ENCODE assay signal across 8 cellular contexts in the genomic region with DNA sequence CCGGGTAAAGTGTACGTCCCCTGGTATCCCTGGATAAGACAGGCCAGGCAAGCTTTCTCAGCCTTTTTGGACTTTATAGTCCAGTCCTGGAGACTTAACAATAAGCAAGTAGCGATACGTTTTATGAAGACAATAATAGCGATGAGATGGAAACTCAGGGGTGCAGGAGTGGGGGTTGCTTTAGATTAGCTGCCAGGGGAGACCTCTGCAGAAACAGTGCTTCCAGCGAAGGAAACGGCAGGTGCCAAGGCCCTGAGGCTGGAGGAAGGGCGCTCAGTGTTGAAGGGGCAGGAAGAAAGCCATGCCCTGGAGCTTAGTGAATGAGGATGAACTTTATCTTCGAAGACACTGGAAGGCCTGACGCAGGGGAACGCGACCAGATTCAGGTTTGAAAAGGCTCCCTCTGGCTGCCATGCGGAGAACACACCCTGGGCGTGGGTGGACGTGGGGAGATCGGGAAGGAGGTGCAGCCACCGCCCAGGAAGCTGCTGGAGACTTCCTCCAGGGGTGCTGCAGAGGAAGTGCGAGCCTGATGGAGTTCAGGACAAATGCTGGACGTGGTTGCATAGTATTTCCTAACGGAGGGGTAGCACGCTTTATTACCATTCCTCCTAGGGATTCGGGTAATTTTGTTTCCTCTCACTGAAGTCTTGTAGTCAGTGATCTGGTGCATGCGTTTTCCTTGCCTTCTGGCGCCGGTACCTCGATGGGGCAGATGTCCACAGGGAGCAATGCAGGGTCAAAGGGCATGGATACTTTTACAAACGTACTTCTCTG. TPM values are rescaled to one million over a fixed set of nuclear protein-coding genes. Genes with fewer than 3 reads are reported as not detected.
DNase-seq lines count a peak whose midpoint lies in the region; ATAC-seq and TF ChIP-seq lines count a peak whose summit lies in the region.

No MANE protein-coding gene starts in this region.

- no peaks in the 10 kb centered on the region for H3K27me3 ChIP-seq in left ventricle myocardium inferior (ENCODE audit: low read depth)

- H3K4me1 Mint-ChIP-seq in activated naive CD8-positive, alpha-beta T cell treated with anti-CD3 and anti-CD28 coated beads, Interleukin-2, amount 10 ng/mL, durations not matched to agents 7 days and 5 days = peaks cover 10% of the 10 kb centered on the region

- no peaks in the 10 kb centered on the region for H4K20me1 ChIP-seq in OCI-LY7 (ENCODE audit: insufficient read depth, low read length)

- no peaks in the 10 kb centered on the region for H3K9me3 ChIP-seq in OCI-LY7 (ENCODE audit: low read length)
- no peaks in the 10 kb centered on the region for H3K9me3 ChIP-seq in left ventricle myocardium inferior (replicated peaks)

- intact Hi-C loops in OCI-LY7 (cut with micrococcal nuclease; ENCODE audit: unreplicated experiment) = no loop called here
- intact Hi-C loops in left ventricle myocardium inferior (cut with micrococcal nuclease) = no loop called here

- H3K36me3 ChIP-seq in OCI-LY7 (ENCODE audit: insufficient read depth, low read length) = peaks cover 12% of the 10 kb centered on the region; the same call in 1 of the 2 replicates
- peaks cover 3% of the 10 kb centered on the region for H3K36me3 ChIP-seq in left ventricle myocardium inferior

- H2AFZ ChIP-seq in OCI-LY7 (ENCODE audit: low read length) = peak overlapping the region; percentile 78; the same call in 1 of the 2 replicates

- peak; percentile 93 for TF ChIP-seq CTCF in GM10266 (IDR thresholded peaks at IDR 0.05; ENCODE audit: control insufficient read depth, insufficient read depth, low read depth, missing control alignments)
- TF ChIP-seq CTCF in HFF-Myc (IDR thresholded peaks at IDR 0.05; ENCODE audit: low read depth, low read length, missing control alignments) = peak; percentile 93
- TF ChIP-seq CTCF in OCI-LY7 (conservative IDR thresholded peaks at IDR 0.05; ENCODE audit: low read length) = peak; percentile 92
- peak; percentile 97 for TF ChIP-seq CTCF in left ventricle myocardium inferior (IDR thresholded peaks at IDR 0.05; ENCODE audit: borderline replicate concordance)

- CTCF ChIA-PET in OCI-LY7 (lab: Charles Lee; ENCODE audit: unreplicated experiment) = interaction anchor here (1.0 to 4.3 kb wide), 8 partner anchors 13 to 43 kb away, joined by 3 to 21 read pairs (median 4); a partner anchor contains a TSS

- peak overlapping the region; percentile 26 for H3K4me3 ChIP-seq in HFF-Myc (replicated peaks; ENCODE audit: low read depth, low read length)
- H3K4me3 ChIP-seq in OCI-LY7 (ENCODE audit: low read depth, low read length, poor library complexity, severe bottlenecking) = peak overlapping the region; percentile 72
- H3K4me3 ChIP-seq in left ventricle myocardium inferior = peak overlapping the region; percentile 65

- BruUV-seq in OCI-LY7 (replicated peaks; lab: Mats Ljungman, UMichigan) = no TSS peak

- H3K4me1 ChIP-seq in OCI-LY7 (ENCODE audit: insufficient read depth, low read length, poor library complexity, severe bottlenecking) = peaks cover 29% of the 10 kb centered on the region
- peaks cover 41% of the 10 kb centered on the region for H3K4me1 ChIP-seq in left ventricle myocardium inferior

- no peaks in the 10 kb centered on the region for H3K9me2 ChIP-seq in OCI-LY7 (ENCODE audit: insufficient read depth, low read length)

- peaks cover 4% of the 10 kb centered on the region for H3K36me3 Mint-ChIP-seq in activated naive CD8-positive, alpha-beta T cell treated with anti-CD3 and anti-CD28 coated beads, Interleukin-2, amount 10 ng/mL, durations not matched to agents 7 days and 5 days

- peak; percentile 76 for DNase-seq in GM10266 (ENCODE audit: extremely low spot score)
- peak; percentile 92 for DNase-seq in HFF-Myc (ENCODE audit: extremely low read depth, low read depth)
- peak; percentile 90 for DNase-seq in OCI-LY7 (ENCODE audit: low spot score)
- DNase-seq in activated naive CD8-positive, alpha-beta T cell treated with anti-CD3 and anti-CD28 coated beads, Interleukin-2, amount 10 ng/mL, durations not matched to agents 7 days and 5 days = peak; percentile 80
- DNase-seq in left ventricle myocardium inferior = peak; percentile 91
- DNase-seq in retina = peak; percentile 88
- no peak for DNase-seq in COLO668 (lab: John Stamatoyannopoulos, UW; ENCODE audit: unreplicated experiment)
- no peak for DNase-seq in NCI-H748 treated with DMSO at 0.1 percent for 48 hours (lab: John Stamatoyannopoulos, UW)

- H3K27me3 Mint-ChIP-seq in activated naive CD8-positive, alpha-beta T cell treated with anti-CD3 and anti-CD28 coated beads, Interleukin-2, amount 10 ng/mL, durations not matched to agents 7 days and 5 days = no peaks in the 10 kb centered on the region

- no peak overlapping the region for H3K27ac Mint-ChIP-seq in activated naive CD8-positive, alpha-beta T cell treated with anti-CD3 and anti-CD28 coated beads, Interleukin-2, amount 10 ng/mL, durations not matched to agents 7 days and 5 days

- no peaks in the 10 kb centered on the region for H3K9me3 Mint-ChIP-seq in activated naive CD8-positive, alpha-beta T cell treated with anti-CD3 and anti-CD28 coated beads, Interleukin-2, amount 10 ng/mL, durations not matched to agents 7 days and 5 days

- H3K79me2 ChIP-seq in OCI-LY7 (ENCODE audit: insufficient read depth, low read depth, low read length) = no peaks in the 10 kb centered on the region

- peak overlapping the region; percentile 81 for H3K4me2 ChIP-seq in OCI-LY7 (ENCODE audit: low read length)

- H3K4me3 Mint-ChIP-seq in activated naive CD8-positive, alpha-beta T cell treated with anti-CD3 and anti-CD28 coated beads, Interleukin-2, amount 10 ng/mL, durations not matched to agents 7 days and 5 days = no peak overlapping the region

- peak overlapping the region; percentile 88 for H3K27ac ChIP-seq in OCI-LY7 (ENCODE audit: low read depth, low read length, poor library complexity, severe bottlenecking)
- peak overlapping the region; percentile 93 for H3K27ac ChIP-seq in left ventricle myocardium inferior (replicated peaks)

- peak; percentile 53 for ATAC-seq in activated naive CD8-positive, alpha-beta T cell treated with anti-CD3 and anti-CD28 coated beads, Interleukin-2, amount 10 ng/mL, durations not matched to agents 7 days and 5 days (ENCODE audit: low read depth)

- POLR2A ChIA-PET in OCI-LY7 (lab: Charles Lee) = interaction anchor here (0.6 to 10.3 kb wide), 7 partner anchors 12 to 63 kb away, joined by 3 to 167 read pairs (median 5); a partner anchor contains a TSS
- POLR2A ChIA-PET in activated naive CD8-positive, alpha-beta T cell treated with anti-CD3 and anti-CD28 coated beads, Interleukin-2, amount 10 ng/mL, durations not matched to agents 7 days and 5 days (lab: Charles Lee) = interaction anchor here (0.8 to 9.9 kb wide), 9 partner anchors 14 to 54 kb away, joined by 3 to 318 read pairs (median 4); a partner anchor contains a TSS

RNA-seq across cellular contexts. Expression of a gene that starts 26.1 kb away (rescaled TPM):
- 425 and 431 TPM in 2 replicates for total RNA-seq in OCI-LY7 (2014; rRNA removed; shearing (Covaris generic))
- total RNA-seq in OCI-LY7 (2022) (616 and 682 TPM in 2 replicates), left ventricle myocardium inferior (1,154 TPM)
- 1,000 to 10,000 TPM; 1,024 to 1,046 TPM for total RNA-seq in activated naive CD8-positive, alpha-beta T cell treated with anti-CD3 and anti-CD28 coated beads, Interleukin-2, amount 10 ng/mL, durations not matched to agents 7 days and 5 days

RNA-seq across cellular contexts. Expression of a gene that starts 48.4 kb away (rescaled TPM):
- 32.0 and 34.2 TPM in 2 replicates for total RNA-seq in OCI-LY7 (2014; rRNA removed; shearing (Covaris generic))
- total RNA-seq in OCI-LY7 (2022) (25.2 and 34.5 TPM in 2 replicates), left ventricle myocardium inferior (5.5 TPM)
- total RNA-seq in activated naive CD8-positive, alpha-beta T cell treated with anti-CD3 and anti-CD28 coated beads, Interleukin-2, amount 10 ng/mL, durations not matched to agents 7 days and 5 days = 10 to 100 TPM; 29.7 to 30.2 TPM

RNA-seq across cellular contexts. Expression of a gene that starts 52.9 kb away (rescaled TPM):
- total RNA-seq in OCI-LY7 (2014; rRNA removed; shearing (Covaris generic)) = 62.6 and 73.4 TPM in 2 replicates
- total RNA-seq in OCI-LY7 (2022) (118 and 120 TPM in 2 replicates), left ventricle myocardium inferior (4.3 TPM)
- 10 to 100 TPM; 17.1 to 17.2 TPM for total RNA-seq in activated naive CD8-positive, alpha-beta T cell treated with anti-CD3 and anti-CD28 coated beads, Interleukin-2, amount 10 ng/mL, durations not matched to agents 7 days and 5 days

Comparison
In these comparisons a context has a peak if more than half of its experiments do, and no peak if none do; other contexts are left out.
1. DNase-seq: peak in GM10266 (single experiment), HFF-Myc (single experiment), OCI-LY7 (single experiment), activated naive CD8-positive, alpha-beta T cell treated with anti-CD3 and anti-CD28 coated beads, Interleukin-2, amount 10 ng/mL, durations not matched to agents 7 days and 5 days (single experiment), left ventricle myocardium inferior (single experiment) and retina (single experiment); none in COLO668 (single experiment) and NCI-H748 treated with DMSO at 0.1 percent for 48 hours (single experiment).
2. Peak in every context shown above with its lines, with median percentiles within 50 percentile points of each other: CTCF ChIP-seq and H3K4me3 ChIP-seq.